In the genomic region with DNA sequence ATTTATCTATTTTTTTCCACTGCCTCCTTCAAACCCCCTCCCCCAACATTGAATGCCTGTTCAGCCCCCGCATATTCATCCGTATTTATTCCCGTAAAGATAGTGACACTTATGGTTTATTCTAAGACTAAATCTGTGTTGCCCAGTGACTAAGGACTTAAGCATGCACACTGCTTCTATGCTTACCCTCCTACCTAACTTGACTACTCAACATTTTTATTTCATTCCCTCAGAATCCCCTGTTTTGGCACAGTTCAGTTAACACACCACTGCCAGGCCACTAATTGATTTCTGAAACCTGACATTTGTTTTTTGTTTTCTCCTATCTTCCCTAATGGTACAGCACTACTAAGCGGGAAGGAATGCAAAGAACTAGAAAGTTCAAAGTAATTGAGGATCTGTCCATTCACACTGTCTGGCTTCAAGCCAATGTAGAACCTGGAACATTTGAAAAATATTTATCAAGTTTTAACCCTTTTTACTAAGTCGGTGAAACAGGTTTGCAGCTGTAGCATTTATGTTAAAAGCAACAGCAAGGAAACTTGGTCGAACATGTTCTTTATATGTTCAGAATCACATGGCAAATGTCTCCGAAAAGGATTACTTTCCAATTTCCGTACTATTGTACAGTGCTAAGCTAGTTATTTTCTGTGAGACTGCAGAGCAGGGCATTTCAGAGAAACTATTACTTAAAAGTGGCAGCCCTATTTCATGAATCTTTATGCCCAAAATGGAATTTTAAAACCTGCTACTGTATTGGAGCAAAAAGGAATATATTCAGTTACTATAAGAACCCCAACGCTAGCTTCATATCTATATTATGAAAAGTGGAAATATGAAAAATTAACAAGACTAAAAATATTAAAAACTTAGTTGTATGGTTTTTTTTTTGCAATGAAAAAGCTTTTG, we compare ENCODE assay signal across 13 cellular contexts. TPM values are rescaled to one million over a fixed set of nuclear protein-coding genes. Genes with fewer than 3 reads are reported as not detected.
DNase-seq lines count a peak whose midpoint lies in the region; ATAC-seq, FAIRE-seq and TF ChIP-seq lines count a peak whose summit lies in the region.
"Had no signal": no experiment of that assay in that cellular context is flagged by ENCODE, and none has a peak within 500 bp of the region (broad histone marks: within the 10 kb centered on the region; RNA-seq: fewer than 3 reads in every experiment).

No MANE protein-coding gene starts in this region.

- H3K27me3 ChIP-seq in stomach: peaks cover 0 to 9% (median 0%) of the 10 kb centered on the region in 3 donors
- H3K27me3 ChIP-seq: upper lobe of left lung had no signal

- intact Hi-C loops in stomach (cut with DNase I; ENCODE audit: low total_unique reads) (no loop called here), Right ventricle myocardium inferior (cut with DNase I) (no loop called here)

- ATAC-seq in A549 (peak in 1 of 2 experiments; percentile 20; a peak in 3 of 6 replicates), Right ventricle myocardium inferior (no peak), GM18498 (IDR thresholded peaks at IDR 0.05; ENCODE audit: unreplicated experiment) (no peak)

- H3K27ac ChIP-seq in A549: peak overlapping the region; percentile 83 to 90
- H3K27ac ChIP-seq in stomach: peak overlapping the region in 2 of 5 donors; percentile 26 to 87
- H3K27ac ChIP-seq: upper lobe of left lung had no signal

- TF ChIP-seq RAD21 in A549 (conservative IDR thresholded peaks at IDR 0.05 in 1 of 2, IDR thresholded peaks at IDR 0.05 in 1 of 2): no peak

- CTCF ChIA-PET in A549 (lab: Yijun Ruan, JAX): no interaction called here

- TF ChIP-seq CTCF in A549 (IDR thresholded peaks at IDR 0.05) (no peak), stomach (IDR thresholded peaks at IDR 0.05) (no peak)

- H3K4me1 ChIP-seq in A549 (peaks cover 26% of the 10 kb centered on the region), stomach (peaks cover 0 to 23% (median 12%) of the 10 kb centered on the region in 4 donors)

- peak overlapping the region; percentile 95 for H3K4me2 ChIP-seq in A549

- TF ChIP-seq POLR2A in A549 (IDR thresholded peaks at IDR 0.05; ENCODE audit: low read length) (no peak), stomach (IDR thresholded peaks at IDR 0.05) (no peak)

- no peak for TF ChIP-seq EP300 in A549 (IDR thresholded peaks at IDR 0.05)
- TF ChIP-seq EP300 in stomach (IDR thresholded peaks at IDR 0.05): no peak

- 6% methylated on average over 9 of the region's 9 CpGs for WGBS in A549 (ENCODE audit: missing lambda C conversion rate)
- 31 to 61% (median 44%) methylated on average over 9 of the region's 9 CpGs for WGBS in stomach, 5 donors

- DNase-seq in A549 (ENCODE audit: low read depth in 1 of 2, low spot score in 1 of 2) (peak; percentile 56 to 76), HS-5 (ENCODE audit: low read depth) (peak; percentile 31), astrocyte of the hippocampus (ENCODE audit: low read depth, low spot score) (peak; percentile 92), lung microvascular endothelial cell (ENCODE audit: low read depth in 2 of 2) (peak; percentile 40 to 48), stomach (no peak), Right ventricle myocardium inferior (ENCODE audit: missing footprints) (no peak), NCI-H187 treated with DMSO at 0.1 percent for 48 hours (lab: John Stamatoyannopoulos, UW) (no peak)
- DNase-seq: activated CD4-positive, alpha-beta T cell treated with anti-CD3 and anti-CD28 coated beads for 48 hours; BE2C; naive B cell; stimulated activated CD4-positive, alpha-beta T cell treated with anti-CD3 and anti-CD28 coated beads, Interleukin-4, amount 100 ng/mL, for 4 hours; upper lobe of left lung had no signal

- POLR2A ChIA-PET in A549 (lab: Yijun Ruan, JAX): interaction anchor here (0.7 to 1.9 kb wide), 4 partner anchors 15 to 88 kb away, joined by 5 to 9 read pairs (median 5); no protein-coding TSS in a partner anchor

- no peaks in the 10 kb centered on the region for H3K36me3 ChIP-seq in stomach
- H3K36me3 ChIP-seq: BE2C, upper lobe of left lung had no signal

- H3K4me3 ChIP-seq in A549 (peak overlapping the region; percentile 45), stomach (no peak overlapping the region)
- H3K4me3 ChIP-seq: upper lobe of left lung had no signal

- H3K9me3 ChIP-seq in A549 (no peaks in the 10 kb centered on the region), stomach (no peaks in the 10 kb centered on the region)
- H3K9me3 ChIP-seq: BE2C, upper lobe of left lung had no signal

- peak; percentile 82 for FAIRE-seq in A549 (lab: Jason Lieb, UNC)

TF ChIP-seq in A549, 52 proteins besides CTCF, POLR2A, EP300 and RAD21:
- TF ChIP-seq FOSL2 (IDR thresholded peaks at IDR 0.05) (peak; percentile 37; the same call in 1 of the 2 replicates), FOSL2 (CRISPR knock-in tag; IDR thresholded peaks at IDR 0.05) (peak; percentile 76), MAFK (IDR thresholded peaks at IDR 0.05; ENCODE audit: partially characterized antibody) (peak; percentile 22), FOSB (CRISPR knock-in tag; IDR thresholded peaks at IDR 0.05) (no peak), GATA3 (IDR thresholded peaks at IDR 0.05; ENCODE audit: borderline replicate concordance) (peak; percentile 58; the same call in 1 of the 2 replicates), JUN (IDR thresholded peaks at IDR 0.05) (peak in 1 of 2 experiments; percentile 50; a peak in 1 of 5 replicates)
- TF ChIP-seq, protein P1, sequence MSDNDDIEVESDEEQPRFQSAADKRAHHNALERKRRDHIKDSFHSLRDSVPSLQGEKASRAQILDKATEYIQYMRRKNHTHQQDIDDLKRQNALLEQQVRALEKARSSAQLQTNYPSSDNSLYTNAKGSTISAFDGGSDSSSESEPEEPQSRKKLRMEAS (IDR thresholded peaks at IDR 0.05): peak; percentile 25

RNA-seq across cellular contexts. Expression of gene KLF5, which starts 2.5 kb away (rescaled TPM):
- 83.5 and 101 TPM in 2 replicates for polyA plus RNA-seq in A549 (2011; rRNA removed)
- 36.0 and 53.4 TPM in 2 replicates for polyA plus RNA-seq in A549 (2012; cell fraction: cytosol; rRNA removed)
- polyA plus RNA-seq in A549 (2012; cell fraction: nucleus; rRNA removed): 36.0 and 38.1 TPM in 2 replicates
- 31.8 to 48.7 TPM (median 34.4 TPM) in 3 replicates for polyA plus RNA-seq in A549 (2017; fragmentation: RNase III; extraction: RNeasy Plus Mini Kit Qiagen cat#74134 plus additional on column Dnase treatment)
- 124 and 158 TPM in 2 replicates for polyA minus RNA-seq in A549 (2011; rRNA and poly(A)+ RNA removed)
- 0.44 and 1.8 TPM in 2 replicates for total RNA-seq in lung microvascular endothelial cell
- 100 to 1,000 TPM in 1 of 5 donors, 10 to 100 TPM in 4; 35.7 to 585 (median 73.9) TPM for total RNA-seq in stomach
- 100 to 1,000 TPM in 1 of 3 donors, 10 to 100 TPM in 2; 23.7 to 104 (median 82.3) TPM for polyA plus RNA-seq in stomach
- total RNA-seq in Right ventricle myocardium inferior: 0.84 TPM

Comparison
In these comparisons a context has a peak if more than half of its experiments do, and no peak if none do; other contexts are left out.
1. DNase-seq: peak in A549 (2 of 2), HS-5 (single experiment), astrocyte of the hippocampus (single experiment) and lung microvascular endothelial cell (2 of 2); none in stomach (single experiment), Right ventricle myocardium inferior (single experiment) and NCI-H187 treated with DMSO at 0.1 percent for 48 hours (single experiment).
2. RNA of gene KLF5, which starts 2.5 kb away (total RNA-seq): 35.7 to 585 TPM in stomach; 0.44 to 1.8 TPM in lung microvascular endothelial cell and 0.84 TPM in Right ventricle myocardium inferior (single experiment); every median in the first group is over 10 times any median in the second.